In the genomic region with DNA sequence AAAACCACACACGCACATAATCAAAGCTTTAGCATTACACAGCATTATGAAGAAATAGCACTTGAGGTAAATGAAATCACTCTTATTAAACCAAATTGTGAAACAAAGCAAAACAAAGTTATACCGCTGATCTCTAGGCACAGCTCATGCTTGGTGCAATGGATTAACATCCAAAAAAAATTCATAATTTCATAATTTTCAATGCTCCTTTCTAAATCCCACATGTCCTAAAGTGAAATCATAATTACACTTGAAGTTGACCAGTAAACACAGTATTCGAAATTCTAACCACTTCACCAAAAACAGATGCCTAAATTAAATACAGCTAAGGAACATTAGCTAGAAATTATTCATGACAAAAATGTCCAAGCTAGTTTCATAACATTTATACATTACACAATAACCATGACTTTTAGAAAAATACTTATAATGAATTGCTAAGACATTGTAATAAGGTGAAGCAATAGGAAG, we compare ENCODE assay signal across 11 cellular contexts. TPM values are rescaled to one million over a fixed set of nuclear protein-coding genes. Genes with fewer than 3 reads are reported as not detected.
A peak's percentile ranks its signal among the peaks of the same experiment; 100 is the strongest.
DNase-seq lines count a peak whose midpoint lies in the region; ATAC-seq, FAIRE-seq and TF ChIP-seq lines count a peak whose summit lies in the region.
"Had no signal": no experiment of that assay in that cellular context is flagged by ENCODE, and none has a peak within 500 bp of the region (broad histone marks: within the 10 kb centered on the region; RNA-seq: fewer than 3 reads in every experiment).

No MANE protein-coding gene starts in this region.

- H3K4me2 ChIP-seq in Loucy (ENCODE audit: low read depth, low read length, poor library complexity, severe bottlenecking) = peak overlapping the region; percentile 80

- peak overlapping the region; percentile 89 for H3K9ac ChIP-seq in Loucy (ENCODE audit: low read depth, low read length, poor library complexity, severe bottlenecking)

- peak overlapping the region; percentile 86 for H3K4me3 ChIP-seq in CD4-positive, CD25-positive, alpha-beta regulatory T cell (ENCODE audit: low read depth, low read length)
- H3K4me3 ChIP-seq in Loucy (ENCODE audit: low read length, poor library complexity, severe bottlenecking) (peak overlapping the region; percentile 83), pancreas (peak overlapping the region in 1 of 4 donors; percentile 64), prostate gland (no peak overlapping the region)

- peaks cover 20% of the 10 kb centered on the region for H3K4me1 ChIP-seq in CD4-positive, CD25-positive, alpha-beta regulatory T cell (ENCODE audit: control insufficient read depth, insufficient read depth, low read length, poor library complexity, severe bottlenecking)
- H3K4me1 ChIP-seq in Loucy (ENCODE audit: insufficient read depth, low read length, poor library complexity, severe bottlenecking) (peaks cover 19% of the 10 kb centered on the region), pancreas (peaks cover 1 to 13% (median 8%) of the 10 kb centered on the region in 3 donors), prostate gland (replicated peaks) (peaks cover 3% of the 10 kb centered on the region)

- H3K27ac Mint-ChIP-seq in CD4-positive, CD25-positive, alpha-beta regulatory T cell = no peak overlapping the region

- H3K36me3 Mint-ChIP-seq in CD4-positive, CD25-positive, alpha-beta regulatory T cell = peaks cover 19% of the 10 kb centered on the region

- no peaks in the 10 kb centered on the region for H3K9me3 Mint-ChIP-seq in CD4-positive, CD25-positive, alpha-beta regulatory T cell

- no peak for TF ChIP-seq CTCF in Loucy (conservative IDR thresholded peaks at IDR 0.05; ENCODE audit: low read length)
- no peak for TF ChIP-seq CTCF in pancreas (IDR thresholded peaks at IDR 0.05)
- TF ChIP-seq CTCF in prostate gland (IDR thresholded peaks at IDR 0.05) = no peak
- TF ChIP-seq CTCF in D721Med (IDR thresholded peaks at IDR 0.05; ENCODE audit: insufficient read depth, missing control alignments) = no peak

- H3K79me2 ChIP-seq in Loucy (ENCODE audit: insufficient read depth, low read length) = peaks cover 20% of the 10 kb centered on the region

- no peak for TF ChIP-seq POLR2A in prostate gland (IDR thresholded peaks at IDR 0.05)

- H4K20me1 ChIP-seq in Loucy (ENCODE audit: insufficient read depth, low read length, poor library complexity, severe bottlenecking) = peaks cover 5% of the 10 kb centered on the region

- intact Hi-C loops in pancreas (cut with DNase I) (no loop called here), prostate gland (cut with DNase I) (loop anchor here (2.0 kb wide), 1 partner anchor 19 kb away; a partner anchor contains a TSS)

- no peaks in the 10 kb centered on the region for H3K9me2 ChIP-seq in Loucy (replicated peaks; ENCODE audit: low read depth, low read length)

- peak overlapping the region; percentile 85 to 96 (median 94) for H3K4me3 Mint-ChIP-seq in CD4-positive, CD25-positive, alpha-beta regulatory T cell

- no peak overlapping the region for H2AFZ ChIP-seq in Loucy (ENCODE audit: low read length)

- 83 to 91% methylated on average over 3 of the region's 3 CpGs for WGBS in pancreas, 2 donors
- WGBS in prostate gland = 89% methylated on average over 3 of the region's 3 CpGs

- H3F3A ChIP-seq in Loucy (ENCODE audit: low read depth) = 0 out of 2 replicates have a peak, but pooled peaks cover 12% of the 10 kb centered on the region

- no peaks in the 10 kb centered on the region for H3K36me3 ChIP-seq in CD4-positive, CD25-positive, alpha-beta regulatory T cell (ENCODE audit: control insufficient read depth, insufficient read depth, low read length)
- H3K36me3 ChIP-seq in Loucy (ENCODE audit: insufficient read depth, low read length) (no peaks in the 10 kb centered on the region), pancreas (no peaks in the 10 kb centered on the region), prostate gland (no peaks in the 10 kb centered on the region)

- peaks cover 30 to 70% (median 57%) of the 10 kb centered on the region in 4 donors for H3K4me1 Mint-ChIP-seq in CD4-positive, CD25-positive, alpha-beta regulatory T cell

- FAIRE-seq in pancreas (lab: Jason Lieb, UNC) (peak; percentile 29), D721Med (lab: Jason Lieb, UNC) (no peak)
- FAIRE-seq: H1, urothelium cell line had no signal

- peaks cover 5% of the 10 kb centered on the region for H3K27me3 Mint-ChIP-seq in CD4-positive, CD25-positive, alpha-beta regulatory T cell

- no peak for DNase-seq in CD4-positive, CD25-positive, alpha-beta regulatory T cell
- DNase-seq in pancreas (no peak), prostate gland (ENCODE audit: low spot score) (no peak), Ammon's horn (ENCODE audit: low spot score) (no peak), D721Med (ENCODE audit: insufficient read length, low spot score) (no peak)
- DNase-seq: glutamatergic neuron had no signal

- H3K27ac ChIP-seq in CD4-positive, CD25-positive, alpha-beta regulatory T cell (ENCODE audit: insufficient read depth, low read length, poor library complexity, severe bottlenecking) = no peak overlapping the region
- H3K27ac ChIP-seq in cingulate gyrus (ENCODE audit: low read depth, low read length) (peak overlapping the region; percentile 84), pancreas (no peak overlapping the region), prostate gland (no peak overlapping the region)

- H3K9me3 ChIP-seq in CD4-positive, CD25-positive, alpha-beta regulatory T cell (ENCODE audit: control insufficient read depth in 2 of 2, low read length in 2 of 2) = no peaks in the 10 kb centered on the region
- H3K9me3 ChIP-seq in Loucy (ENCODE audit: insufficient read depth, low read depth, low read length) = no peaks in the 10 kb centered on the region
- no peaks in the 10 kb centered on the region for H3K9me3 ChIP-seq in pancreas
- H3K9me3 ChIP-seq in prostate gland = no peaks in the 10 kb centered on the region

- no peaks in the 10 kb centered on the region for H3K27me3 ChIP-seq in CD4-positive, CD25-positive, alpha-beta regulatory T cell (ENCODE audit: control insufficient read depth, insufficient read depth, low read length)
- H3K27me3 ChIP-seq in Loucy (ENCODE audit: insufficient read depth, low read length, poor library complexity, severe bottlenecking) (no peaks in the 10 kb centered on the region), pancreas (no peaks in the 10 kb centered on the region), prostate gland (replicated peaks; ENCODE audit: insufficient read depth) (no peaks in the 10 kb centered on the region)

- ATAC-seq in CD4-positive, CD25-positive, alpha-beta regulatory T cell (ENCODE audit: low read depth in 2 of 2) = no peak
- ATAC-seq in pancreas = no peak
- no peak for ATAC-seq in GM21515 (IDR thresholded peaks at IDR 0.05; ENCODE audit: unreplicated experiment)

RNA-seq across cellular contexts. Expression of a gene that starts 1.5 kb away (rescaled TPM):
- total RNA-seq in CD4-positive, CD25-positive, alpha-beta regulatory T cell = 18.9 TPM
- 10 to 100 TPM in 2 of 4 donors, 1 to 10 TPM in 2; 7.2 to 14.8 (median 10.9) TPM for polyA plus RNA-seq in CD4-positive, CD25-positive, alpha-beta regulatory T cell
- total RNA-seq in pancreas (10 to 100 TPM in 5 of 6 donors, 1 to 10 TPM in 1; 9.4 to 23.5 (median 12.0) TPM), prostate gland (10 to 100 TPM; 23.3 to 29.6 TPM)
- 10 to 100 TPM; 14.7 to 20.8 TPM for polyA plus RNA-seq in pancreas

RNA-seq across cellular contexts. Expression of a gene that starts 14.1 kb away (rescaled TPM):
- total RNA-seq in CD4-positive, CD25-positive, alpha-beta regulatory T cell = 21.9 TPM
- polyA plus RNA-seq in CD4-positive, CD25-positive, alpha-beta regulatory T cell = 10 to 100 TPM; 17.0 to 27.5 (median 20.0) TPM
- total RNA-seq in pancreas = 1 to 10 TPM; 2.9 to 9.1 (median 5.0) TPM
- polyA plus RNA-seq in pancreas = 10 to 100 TPM; 11.7 to 17.4 TPM
- 10 to 100 TPM; 11.2 to 14.3 TPM for total RNA-seq in prostate gland

RNA-seq across cellular contexts. Expression of a gene that starts 19.7 kb away (rescaled TPM):
- total RNA-seq in CD4-positive, CD25-positive, alpha-beta regulatory T cell = 0.99 TPM
- under 1 TPM in 3 of 4 donors, not detected in 1; 0.49 to 0.95 (median 0.81) TPM for polyA plus RNA-seq in CD4-positive, CD25-positive, alpha-beta regulatory T cell
- total RNA-seq in pancreas (1 to 10 TPM; 2.6 to 7.0 (median 3.6) TPM), prostate gland (10 to 100 TPM in 1 of 2 donors, 1 to 10 TPM in 1; 1.8 to 19.4 TPM)
- polyA plus RNA-seq in pancreas = 10 to 100 TPM; 11.9 to 12.1 TPM

RNA-seq across cellular contexts. Expression of a gene that starts 47.0 kb away (rescaled TPM):
- 24.2 TPM for total RNA-seq in CD4-positive, CD25-positive, alpha-beta regulatory T cell
- polyA plus RNA-seq in CD4-positive, CD25-positive, alpha-beta regulatory T cell = 10 to 100 TPM; 39.9 to 61.6 (median 49.8) TPM
- total RNA-seq in pancreas (10 to 100 TPM; 11.2 to 22.1 (median 16.6) TPM), prostate gland (10 to 100 TPM; 43.9 to 60.4 TPM)
- polyA plus RNA-seq in pancreas = 10 to 100 TPM; 12.4 to 19.0 TPM

Comparison
In these comparisons a context has a peak if more than half of its experiments do, and no peak if none do; other contexts are left out.
1. H3K4me3 ChIP-seq: peak in CD4-positive, CD25-positive, alpha-beta regulatory T cell (single experiment) and Loucy (single experiment); none in prostate gland (0 of 2).